ENCODE assay signal across 8 cellular contexts in the genomic region with DNA sequence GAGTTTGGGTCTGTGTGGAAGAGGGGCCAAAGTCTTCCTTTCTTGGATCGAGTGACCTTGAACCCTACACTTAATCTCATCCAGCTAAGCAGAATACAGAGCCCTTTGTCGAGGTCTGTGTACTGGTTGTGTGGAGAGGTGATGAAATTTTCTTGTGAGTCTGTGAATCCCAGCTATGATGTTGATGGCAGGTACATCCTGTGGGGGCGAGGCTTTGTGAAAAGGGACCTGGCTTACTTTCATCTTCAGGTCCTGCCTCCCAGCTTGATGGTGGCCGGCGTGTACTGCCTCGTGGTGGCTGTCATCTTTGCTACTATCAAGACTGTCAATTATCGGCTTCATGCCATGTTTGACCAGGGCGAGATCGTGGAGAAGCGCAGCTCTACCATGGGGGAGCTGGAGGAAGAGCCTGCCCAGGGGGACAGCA. TPM values are rescaled to one million over a fixed set of nuclear protein-coding genes. Genes with fewer than 3 reads are reported as not detected.
DNase-seq lines count a peak whose midpoint lies in the region; ATAC-seq and TF ChIP-seq lines count a peak whose summit lies in the region.

No MANE protein-coding gene starts in this region.

- intact Hi-C loops in activated CD4-positive, alpha-beta memory T cell treated with anti-CD3 and anti-CD28 coated beads for 36 hours (cut with micrococcal nuclease) = no loop called here

- H3K4me1 ChIP-seq in HAP-1 (peaks cover 9% of the 10 kb centered on the region), hepatocyte (ENCODE audit: insufficient read depth) (peaks cover 25% of the 10 kb centered on the region), smooth muscle cell (ENCODE audit: low read depth) (peaks cover 20% of the 10 kb centered on the region)

- H3K27ac ChIP-seq in hepatocyte = peak overlapping the region; percentile 85
- peak overlapping the region; percentile 69 for H3K27ac ChIP-seq in smooth muscle cell (ENCODE audit: low read depth)

- peak overlapping the region; percentile 96 for H3K4me3 Mint-ChIP-seq in activated CD4-positive, alpha-beta memory T cell treated with anti-CD3 and anti-CD28 coated beads for 36 hours

- ATAC-seq in HG02840 (IDR thresholded peaks at IDR 0.05; ENCODE audit: low FRiP score, unreplicated experiment) = no peak
- ATAC-seq in HG03175 (IDR thresholded peaks at IDR 0.05; ENCODE audit: unreplicated experiment) = no peak

- H3K9me2 ChIP-seq in hepatocyte (replicated peaks; ENCODE audit: insufficient read depth) = no peaks in the 10 kb centered on the region

- CTCF ChIA-PET in activated CD4-positive, alpha-beta memory T cell treated with anti-CD3 and anti-CD28 coated beads for 36 hours (lab: Charles Lee) = interaction anchor here (0.6 to 5.7 kb wide), 6 partner anchors 10 to 95 kb away, joined by 3 to 39 read pairs (median 6); partner anchors contain the start of genes FAM89B and SIPA1

- H3K36me3 Mint-ChIP-seq in activated CD4-positive, alpha-beta memory T cell treated with anti-CD3 and anti-CD28 coated beads for 36 hours = peaks cover 35% of the 10 kb centered on the region

- H3F3A ChIP-seq in smooth muscle cell (ENCODE audit: low read depth) = no peaks in the 10 kb centered on the region

- peak overlapping the region; percentile 88 for H3K27ac Mint-ChIP-seq in activated CD4-positive, alpha-beta memory T cell treated with anti-CD3 and anti-CD28 coated beads for 36 hours

- TF ChIP-seq CTCF in hepatocyte (IDR thresholded peaks at IDR 0.05; ENCODE audit: poor library complexity) (no peak), smooth muscle cell (IDR thresholded peaks at IDR 0.05; ENCODE audit: borderline replicate concordance, insufficient read depth, poor library complexity, severe bottlenecking) (no peak)

- H3K9me3 ChIP-seq in HAP-1 (no peaks in the 10 kb centered on the region), hepatocyte (ENCODE audit: low read depth) (no peaks in the 10 kb centered on the region), smooth muscle cell (replicated peaks; ENCODE audit: low read depth) (no peaks in the 10 kb centered on the region)

- H3K9ac ChIP-seq in smooth muscle cell (ENCODE audit: low read depth) = peak overlapping the region; percentile 81

- peaks cover 56% of the 10 kb centered on the region for H3K79me2 ChIP-seq in hepatocyte
- H3K79me2 ChIP-seq in smooth muscle cell (ENCODE audit: low read depth) = peaks cover 48% of the 10 kb centered on the region

- in situ Hi-C loops in HAP-1 (cut with MboI; ENCODE audit: low sequenced_read_pairs) = no loop called here

- POLR2A ChIA-PET in activated CD4-positive, alpha-beta memory T cell treated with anti-CD3 and anti-CD28 coated beads for 36 hours (lab: Charles Lee) = interaction anchor here (0.5 to 2.9 kb wide), 4 partner anchors 9 to 499 kb away, joined by 3 to 21 read pairs (median 3); partner anchors contain the start of gene ZNRD2

- H3K4me1 Mint-ChIP-seq in activated CD4-positive, alpha-beta memory T cell treated with anti-CD3 and anti-CD28 coated beads for 36 hours (ENCODE audit: low read depth) = peaks cover 31% of the 10 kb centered on the region

- H3K4me3 ChIP-seq in HAP-1 (peak overlapping the region; percentile 86), hepatocyte (peak overlapping the region; percentile 16), smooth muscle cell (peak overlapping the region; percentile 80)

- H3K4me2 ChIP-seq in hepatocyte (peak overlapping the region; percentile 91), smooth muscle cell (peak overlapping the region; percentile 94)

- H3K27me3 Mint-ChIP-seq in activated CD4-positive, alpha-beta memory T cell treated with anti-CD3 and anti-CD28 coated beads for 36 hours = peaks cover 3% of the 10 kb centered on the region

- no peaks in the 10 kb centered on the region for H3K9me3 Mint-ChIP-seq in activated CD4-positive, alpha-beta memory T cell treated with anti-CD3 and anti-CD28 coated beads for 36 hours

- DNase-seq in HAP-1 (ENCODE audit: low spot score in 2 of 2) = no peak
- DNase-seq in activated CD4-positive, alpha-beta memory T cell treated with anti-CD3 and anti-CD28 coated beads for 36 hours = peak; percentile 57
- DNase-seq in hepatocyte (ENCODE audit: low spot score) = no peak
- no peak for DNase-seq in smooth muscle cell (lab: John Stamatoyannopoulos, UW; ENCODE audit: unreplicated experiment)
- no peak for DNase-seq in NCI-H2107 (lab: John Stamatoyannopoulos, UW)
- DNase-seq in EL = no peak

- H4K20me1 ChIP-seq in hepatocyte (ENCODE audit: insufficient read depth, poor library complexity, severe bottlenecking) = peaks cover 19% of the 10 kb centered on the region
- H4K20me1 ChIP-seq in smooth muscle cell (ENCODE audit: low read depth) = peaks cover 24% of the 10 kb centered on the region

- H2AFZ ChIP-seq in hepatocyte (no peak overlapping the region), smooth muscle cell (ENCODE audit: low read depth) (no peak overlapping the region)

- peaks cover 45% of the 10 kb centered on the region for H3K36me3 ChIP-seq in HAP-1 (replicated peaks)
- no peaks in the 10 kb centered on the region for H3K36me3 ChIP-seq in hepatocyte (replicated peaks; ENCODE audit: insufficient read depth, low read depth)
- H3K36me3 ChIP-seq in smooth muscle cell (ENCODE audit: low read depth) = no peaks in the 10 kb centered on the region

- WGBS in hepatocyte (ENCODE audit: low lambda C conversion rate, missing lambda C conversion rate) = 79% methylated on average over 10 of the region's 10 CpGs
- WGBS in smooth muscle cell (ENCODE audit: low lambda C conversion rate) = 86% methylated on average over 10 of the region's 10 CpGs

- no peaks in the 10 kb centered on the region for H3K27me3 ChIP-seq in HAP-1 (ENCODE audit: low read depth)
- H3K27me3 ChIP-seq in hepatocyte = no peaks in the 10 kb centered on the region
- no peaks in the 10 kb centered on the region for H3K27me3 ChIP-seq in smooth muscle cell (ENCODE audit: low read depth)

RNA-seq across cellular contexts. Expression of gene PCNX3, which starts 1.0 kb away (rescaled TPM):
- total RNA-seq in activated CD4-positive, alpha-beta memory T cell treated with anti-CD3 and anti-CD28 coated beads for 36 hours = 10 to 100 TPM; 29.8 to 32.1 TPM
- total RNA-seq in hepatocyte (22.2 and 27.4 TPM in 2 replicates), smooth muscle cell (12.0 and 17.5 TPM in 2 replicates)
- polyA plus RNA-seq in hepatocyte (17.6 and 20.0 TPM in 2 replicates), smooth muscle cell (18.3 and 20.7 TPM in 2 replicates)

RNA-seq across cellular contexts. Expression of gene MAP3K11, which starts 2.6 kb away (rescaled TPM):
- total RNA-seq in activated CD4-positive, alpha-beta memory T cell treated with anti-CD3 and anti-CD28 coated beads for 36 hours = 10 to 100 TPM; 56.7 to 62.6 TPM
- 39.3 and 40.5 TPM in 2 replicates for total RNA-seq in hepatocyte
- polyA plus RNA-seq in hepatocyte = 55.3 and 59.5 TPM in 2 replicates
- total RNA-seq in smooth muscle cell = 14.9 and 15.0 TPM in 2 replicates
- 17.3 and 29.7 TPM in 2 replicates for polyA plus RNA-seq in smooth muscle cell

RNA-seq across cellular contexts. Expression of gene KCNK7, which starts 21.0 kb away (rescaled TPM):
- total RNA-seq in activated CD4-positive, alpha-beta memory T cell treated with anti-CD3 and anti-CD28 coated beads for 36 hours = under 1 TPM; 0.29 to 0.31 TPM
- total RNA-seq in hepatocyte (not detected in 2 replicates), smooth muscle cell (1.7 TPM in 1 of 2 replicates, not detected in the other)
- polyA plus RNA-seq in hepatocyte (0.37 TPM in 1 of 2 replicates, not detected in the other), smooth muscle cell (not detected in 2 replicates)

RNA-seq across cellular contexts. Expression of gene SIPA1, which starts 21.3 kb away (rescaled TPM):
- 100 to 1,000 TPM; 163 to 167 TPM for total RNA-seq in activated CD4-positive, alpha-beta memory T cell treated with anti-CD3 and anti-CD28 coated beads for 36 hours
- 15.6 and 19.1 TPM in 2 replicates for total RNA-seq in hepatocyte
- 35.2 and 42.9 TPM in 2 replicates for polyA plus RNA-seq in hepatocyte
- total RNA-seq in smooth muscle cell = 9.8 and 15.9 TPM in 2 replicates
- polyA plus RNA-seq in smooth muscle cell = 63.8 and 67.6 TPM in 2 replicates

RNA-seq across cellular contexts. Expression of gene EHBP1L1, which starts 40.7 kb away (rescaled TPM):
- total RNA-seq in activated CD4-positive, alpha-beta memory T cell treated with anti-CD3 and anti-CD28 coated beads for 36 hours = 100 to 1,000 TPM; 137 to 141 TPM
- 8.4 and 20.9 TPM in 2 replicates for total RNA-seq in hepatocyte
- polyA plus RNA-seq in hepatocyte = 12.5 and 18.1 TPM in 2 replicates
- total RNA-seq in smooth muscle cell = 5.1 and 14.0 TPM in 2 replicates
- polyA plus RNA-seq in smooth muscle cell = 28.4 and 29.5 TPM in 2 replicates

Comparison
In these comparisons a context has a peak if more than half of its experiments do, and no peak if none do; other contexts are left out.
1. H3K4me3 ChIP-seq: peak in every context shown above with its lines; median percentile 86 in HAP-1; 80 in smooth muscle cell; 16 in hepatocyte.